In genomic region chr17:80029235-80029974, GRCh38 we compare ENCODE assay signal across 8 cellular contexts. TPM values are rescaled to one million over a fixed set of nuclear protein-coding genes. Genes with fewer than 3 reads are reported as not detected.
DNase-seq lines count a peak whose midpoint lies in the region; ATAC-seq and TF ChIP-seq lines count a peak whose summit lies in the region.

No MANE protein-coding gene starts in this region.

- POLR2A ChIA-PET in naive thymus-derived CD4-positive, alpha-beta T cell (lab: Charles Lee), result no interaction called here

- no peak overlapping the region for H3K27ac ChIP-seq in naive thymus-derived CD4-positive, alpha-beta T cell (ENCODE audit: low read depth, low read length)

- CTCF ChIA-PET in naive thymus-derived CD4-positive, alpha-beta T cell (lab: Charles Lee), result no interaction called here

- H3K27me3 Mint-ChIP-seq in CD14-positive monocyte (ENCODE audit: low read depth in 3 of 3), result peaks cover 7 to 18% (median 17%) of the 10 kb centered on the region in 3 donors
- H3K27me3 Mint-ChIP-seq in naive thymus-derived CD4-positive, alpha-beta T cell, result peaks cover 0 to 24% (median 2%) of the 10 kb centered on the region in 5 donors

- no peaks in the 10 kb centered on the region for H3K36me3 ChIP-seq in naive thymus-derived CD4-positive, alpha-beta T cell (ENCODE audit: control insufficient read depth in 2 of 3, insufficient read depth in 3 of 3, low read length in 3 of 3)
- H3K36me3 ChIP-seq in HAP-1 (replicated peaks), result no peaks in the 10 kb centered on the region; the same call in 1 of the 2 replicates

- no peaks in the 10 kb centered on the region for H3K9me3 ChIP-seq in naive thymus-derived CD4-positive, alpha-beta T cell (ENCODE audit: control insufficient read depth in 2 of 3, low read length in 3 of 3)
- no peaks in the 10 kb centered on the region for H3K9me3 ChIP-seq in HAP-1

- peaks cover 0 to 3% of the 10 kb centered on the region in 2 donors for H3K27me3 ChIP-seq in naive thymus-derived CD4-positive, alpha-beta T cell (ENCODE audit: control insufficient read depth in 2 of 2, insufficient read depth in 2 of 2, low read length in 2 of 2)
- H3K27me3 ChIP-seq in HAP-1 (ENCODE audit: low read depth), result no peaks in the 10 kb centered on the region

- H3K4me3 Mint-ChIP-seq in CD14-positive monocyte, result peak overlapping the region in 1 of 2 donors; percentile 30
- no peak overlapping the region for H3K4me3 Mint-ChIP-seq in naive thymus-derived CD4-positive, alpha-beta T cell

- no peaks in the 10 kb centered on the region for H3K9me3 Mint-ChIP-seq in CD14-positive monocyte
- no peaks in the 10 kb centered on the region for H3K9me3 Mint-ChIP-seq in naive thymus-derived CD4-positive, alpha-beta T cell

- no peak for TF ChIP-seq CTCF in CD14-positive monocyte (IDR thresholded peaks at IDR 0.05)

- no peaks in the 10 kb centered on the region for H3K4me1 ChIP-seq in naive thymus-derived CD4-positive, alpha-beta T cell (ENCODE audit: control insufficient read depth in 2 of 2, insufficient read depth in 2 of 2, low read length in 2 of 2)
- H3K4me1 ChIP-seq in HAP-1, result peaks cover 2% of the 10 kb centered on the region

- H3K4me3 ChIP-seq in naive thymus-derived CD4-positive, alpha-beta T cell (ENCODE audit: low read length), result no peak overlapping the region
- no peak overlapping the region for H3K4me3 ChIP-seq in HAP-1

- peak; percentile 31 for ATAC-seq in naive thymus-derived CD4-positive, alpha-beta T cell
- no peak for ATAC-seq in GM18517 (IDR thresholded peaks at IDR 0.05; ENCODE audit: unreplicated experiment)

- no peak overlapping the region for H3K27ac Mint-ChIP-seq in CD14-positive monocyte
- H3K27ac Mint-ChIP-seq in naive thymus-derived CD4-positive, alpha-beta T cell, result peak overlapping the region in 1 of 9 donors; percentile 57

- peaks cover 0 to under 1% of the 10 kb centered on the region in 2 donors for H3K36me3 Mint-ChIP-seq in CD14-positive monocyte
- no peaks in the 10 kb centered on the region for H3K36me3 Mint-ChIP-seq in naive thymus-derived CD4-positive, alpha-beta T cell

- peak; percentile 29 for DNase-seq in CD14-positive monocyte (ENCODE audit: low spot score)
- peak; percentile 74 for DNase-seq in NCI-H2029 (lab: John Stamatoyannopoulos, UW)
- DNase-seq in dermis blood vessel endothelial cell, result peak; percentile 40
- no peak for DNase-seq in naive thymus-derived CD4-positive, alpha-beta T cell
- DNase-seq in HAP-1 (ENCODE audit: low spot score in 2 of 2), result no peak
- no peak for DNase-seq in GM19240 (ENCODE audit: insufficient read length, low spot score)
- DNase-seq in NCI-H187 (lab: John Stamatoyannopoulos, UW), result no peak

- intact Hi-C loops in CD14-positive monocyte (cut with micrococcal nuclease), result no loop called here
- intact Hi-C loops in naive thymus-derived CD4-positive, alpha-beta T cell (cut with micrococcal nuclease), result no loop called here

- in situ Hi-C loops in HAP-1 (cut with MboI; ENCODE audit: low sequenced_read_pairs), result no loop called here

- peaks cover 15% of the 10 kb centered on the region for H3K4me1 Mint-ChIP-seq in CD14-positive monocyte
- peaks cover 0 to 6% (median 0%) of the 10 kb centered on the region in 7 donors for H3K4me1 Mint-ChIP-seq in naive thymus-derived CD4-positive, alpha-beta T cell

RNA-seq across cellular contexts. Expression of gene TBC1D16, which starts 6.3 kb away (rescaled TPM):
- under 1 TPM; 0.11 to 0.27 TPM for polyA plus RNA-seq in CD14-positive monocyte
- total RNA-seq in dermis blood vessel endothelial cell, result 44.9 and 61.8 TPM in 2 replicates
- total RNA-seq in naive thymus-derived CD4-positive, alpha-beta T cell, result 1 to 10 TPM in 4 of 5 experiments, under 1 TPM in 1; 0.95 to 2.5 (median 1.6) TPM
- under 1 TPM; 0.44 to 0.85 TPM for polyA plus RNA-seq in naive thymus-derived CD4-positive, alpha-beta T cell

RNA-seq across cellular contexts. Expression of gene CCDC40, which starts 7.0 kb away (rescaled TPM):
- under 1 TPM in 1 of 2 donors, not detected in 1; 0.21 TPM for polyA plus RNA-seq in CD14-positive monocyte
- total RNA-seq in dermis blood vessel endothelial cell, result 1.4 and 2.2 TPM in 2 replicates
- 1 to 10 TPM in 2 of 5 experiments, under 1 TPM in 3; 0.43 to 3.0 (median 0.79) TPM for total RNA-seq in naive thymus-derived CD4-positive, alpha-beta T cell
- polyA plus RNA-seq in naive thymus-derived CD4-positive, alpha-beta T cell, result not detected

Comparison
In these comparisons a context has a peak if more than half of its experiments do, and no peak if none do; other contexts are left out.
1. DNase-seq: peak in CD14-positive monocyte (single experiment), NCI-H2029 (single experiment) and dermis blood vessel endothelial cell (single experiment); none in naive thymus-derived CD4-positive, alpha-beta T cell (0 of 9), HAP-1 (0 of 2), GM19240 (single experiment) and NCI-H187 (0 of 2).
2. RNA of gene TBC1D16, which starts 6.3 kb away (total RNA-seq): 44.9 to 61.8 TPM in dermis blood vessel endothelial cell; 0.95 to 2.5 TPM in naive thymus-derived CD4-positive, alpha-beta T cell; every median in the first group is over 10 times any median in the second.